Comparison of ENCODE assay signal across 8 cellular contexts in the genomic region with DNA sequence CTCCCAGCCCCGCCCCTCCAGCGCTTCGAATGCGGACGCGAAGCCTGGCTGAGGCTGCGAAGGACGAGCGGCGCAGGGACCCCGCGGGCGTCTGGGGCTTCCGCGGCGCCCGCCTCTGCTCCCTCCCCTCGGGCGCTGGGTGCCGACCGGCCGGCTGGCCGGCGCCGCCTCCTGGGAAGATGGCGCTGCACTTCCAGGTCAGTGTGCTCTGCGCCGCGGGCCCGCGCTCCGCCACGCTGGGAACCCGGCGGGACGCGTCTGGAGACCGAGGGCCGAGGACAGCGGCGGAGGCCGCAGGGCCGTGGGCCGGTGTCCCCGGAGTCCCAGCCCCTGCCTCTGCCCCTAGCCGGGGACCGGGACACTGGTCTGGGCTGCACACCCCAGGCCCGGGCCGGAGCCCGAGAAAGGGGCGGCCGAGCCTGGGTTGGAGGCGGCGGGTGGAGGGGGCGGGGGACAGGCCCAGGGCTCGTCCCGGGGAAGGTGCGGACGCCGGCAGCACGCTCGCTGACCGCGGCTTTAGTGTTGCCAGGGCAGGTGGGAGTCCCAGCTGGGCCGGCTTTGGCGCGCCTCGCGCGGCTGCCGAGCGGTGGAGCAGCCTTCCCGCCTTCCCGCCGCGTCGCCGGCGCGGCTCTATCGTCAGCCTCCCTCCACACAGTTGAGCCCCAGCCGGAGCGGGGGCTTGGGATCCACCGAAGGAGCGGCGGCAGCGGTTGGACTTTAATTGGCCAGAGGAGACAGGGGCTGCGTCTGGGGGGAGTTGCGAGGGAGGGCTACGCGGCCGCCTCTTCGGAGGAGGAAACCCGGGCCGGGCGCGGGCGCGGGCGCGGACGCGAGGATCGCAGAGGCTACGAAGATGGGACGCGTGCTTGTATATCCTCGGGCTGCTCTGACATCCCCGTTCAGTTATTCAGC. TPM values are rescaled to one million over a fixed set of nuclear protein-coding genes. Genes with fewer than 3 reads are reported as not detected.
A peak's percentile ranks its signal among the peaks of the same experiment; 100 is the strongest.
DNase-seq lines count a peak whose midpoint lies in the region; ATAC-seq and TF ChIP-seq lines count a peak whose summit lies in the region.

A gene (plus strand): TSS at position 164 of the 912 bp plus-strand sequence.

- H3K27ac Mint-ChIP-seq in activated naive CD8-positive, alpha-beta T cell: no peak within 1 kb of the TSS

- peaks cover 22% of the 10 kb centered on the region for H3K9me3 Mint-ChIP-seq in activated naive CD8-positive, alpha-beta T cell (ENCODE audit: low read depth)

- H3K27ac ChIP-seq in cardiac muscle cell (peak within 1 kb of the TSS; percentile 27), osteoblast (ENCODE audit: low read depth, low read length) (peak within 1 kb of the TSS; percentile 37), A673 (ENCODE audit: low read depth, low read length, poor library complexity, severe bottlenecking) (no peak within 1 kb of the TSS)

- H3K4me3 Mint-ChIP-seq in activated naive CD8-positive, alpha-beta T cell: peak within 1 kb of the TSS; percentile 69

- H3K27me3 ChIP-seq in cardiac muscle cell: no peaks in the 10 kb centered on the region
- H3K27me3 ChIP-seq in osteoblast (ENCODE audit: insufficient read depth, low read length): no peaks in the 10 kb centered on the region
- peaks cover 30% of the 10 kb centered on the region for H3K27me3 ChIP-seq in A673 (replicated peaks; ENCODE audit: insufficient read depth, low read depth, low read length, poor library complexity)

- POLR2A ChIA-PET in A673 (lab: Charles Lee; ENCODE audit: low non-redundant PET): no interaction called here

- H3K36me3 ChIP-seq in cardiac muscle cell: no peaks in the 10 kb centered on the region
- no peaks in the 10 kb centered on the region for H3K36me3 ChIP-seq in osteoblast (ENCODE audit: insufficient read depth, low read length)
- no peaks in the 10 kb centered on the region for H3K36me3 ChIP-seq in A673 (ENCODE audit: insufficient read depth, low read length, poor library complexity, severe bottlenecking)

- H4K20me1 ChIP-seq in osteoblast (ENCODE audit: insufficient read depth, low read length): peaks cover 4% of the 10 kb centered on the region

- peaks cover 15% of the 10 kb centered on the region for H3K36me3 Mint-ChIP-seq in activated naive CD8-positive, alpha-beta T cell

- H3K9me3 ChIP-seq in cardiac muscle cell (ENCODE audit: low read depth) (no peaks in the 10 kb centered on the region), osteoblast (ENCODE audit: low read depth, low read length) (peaks cover 6% of the 10 kb centered on the region), A673 (ENCODE audit: low read depth, low read length, poor library complexity, severe bottlenecking) (peaks cover 13% of the 10 kb centered on the region)

- DNase-seq in Daoy (ENCODE audit: low read depth) (peak; percentile 25), NCI-H1092 (lab: John Stamatoyannopoulos, UW) (peak; percentile 48), cardiac muscle cell (ENCODE audit: low read depth in 1 of 2, low spot score in 1 of 2) (peak; percentile 84 to 89), osteoblast (ENCODE audit: insufficient read length, low spot score, missing footprints) (peak; percentile 95), A673 (ENCODE audit: low spot score) (no peak), NCI-H128 (lab: John Stamatoyannopoulos, UW; ENCODE audit: unreplicated experiment) (no peak)

- H3K4me3 ChIP-seq in cardiac muscle cell (peak within 1 kb of the TSS; percentile 51), osteoblast (ENCODE audit: insufficient read depth, low read length) (peak within 1 kb of the TSS; percentile 80), A673 (ENCODE audit: low read depth, low read length, poor library complexity, severe bottlenecking) (no peak within 1 kb of the TSS)

- peak within 1 kb of the TSS; percentile 90 for H3K4me2 ChIP-seq in osteoblast (ENCODE audit: insufficient read depth, low read length)

- ATAC-seq in GM19035 (IDR thresholded peaks at IDR 0.05; ENCODE audit: unreplicated experiment): no peak

- H3K4me1 Mint-ChIP-seq in activated naive CD8-positive, alpha-beta T cell (ENCODE audit: low read depth): peaks cover 11% of the 10 kb centered on the region

- H3K4me1 ChIP-seq in cardiac muscle cell (ENCODE audit: low read depth) (peaks cover 17% of the 10 kb centered on the region), osteoblast (ENCODE audit: insufficient read depth, low read length) (peaks cover 11% of the 10 kb centered on the region), A673 (ENCODE audit: insufficient read depth, low read length, poor library complexity, severe bottlenecking) (no peaks in the 10 kb centered on the region)

- BruUV-seq in A673 (replicated peaks; lab: Mats Ljungman, UMichigan): no TSS peak

- H3K79me2 ChIP-seq in osteoblast (ENCODE audit: insufficient read depth, low read length): peaks cover 35% of the 10 kb centered on the region

- TF ChIP-seq CTCF in cardiac muscle cell (IDR thresholded peaks at IDR 0.05; ENCODE audit: low read depth, low read length) (no peak), osteoblast (IDR thresholded peaks at IDR 0.05; ENCODE audit: extremely low read depth, low read depth, low read length) (no peak), A673 (conservative IDR thresholded peaks at IDR 0.05; ENCODE audit: low read depth, low read length) (no peak)

- CTCF ChIA-PET in A673 (lab: Charles Lee): no interaction called here

- intact Hi-C loops in A673 (cut with micrococcal nuclease; ENCODE audit: unreplicated experiment): no loop called here

- peaks cover 52% of the 10 kb centered on the region for H3K27me3 Mint-ChIP-seq in activated naive CD8-positive, alpha-beta T cell

- peak within 1 kb of the TSS; percentile 78 for H2AFZ ChIP-seq in osteoblast (ENCODE audit: low read length)

RNA-seq across cellular contexts. Expression of the gene that starts here (rescaled TPM):
- total RNA-seq in Daoy (2014; rRNA removed; shearing (Covaris generic)): 0.09 and 0.34 TPM in 2 replicates
- total RNA-seq in cardiac muscle cell (16.8 and 20.0 TPM in 2 replicates), osteoblast (4.0 and 5.0 TPM in 2 replicates), A673 (2021) (not detected in 2 replicates)
- 10.9 TPM in 2 replicates for polyA plus RNA-seq in cardiac muscle cell

Comparison
In these comparisons a context has a peak if more than half of its experiments do, and no peak if none do; other contexts are left out.
1. Peak in DNase-seq in Daoy; RNA of the gene not detected or under 1 TPM.
2. DNase-seq: peak in NCI-H1092 (single experiment), cardiac muscle cell (2 of 2) and osteoblast (single experiment); none in A673 (single experiment) and NCI-H128 (single experiment).